In the genomic region with DNA sequence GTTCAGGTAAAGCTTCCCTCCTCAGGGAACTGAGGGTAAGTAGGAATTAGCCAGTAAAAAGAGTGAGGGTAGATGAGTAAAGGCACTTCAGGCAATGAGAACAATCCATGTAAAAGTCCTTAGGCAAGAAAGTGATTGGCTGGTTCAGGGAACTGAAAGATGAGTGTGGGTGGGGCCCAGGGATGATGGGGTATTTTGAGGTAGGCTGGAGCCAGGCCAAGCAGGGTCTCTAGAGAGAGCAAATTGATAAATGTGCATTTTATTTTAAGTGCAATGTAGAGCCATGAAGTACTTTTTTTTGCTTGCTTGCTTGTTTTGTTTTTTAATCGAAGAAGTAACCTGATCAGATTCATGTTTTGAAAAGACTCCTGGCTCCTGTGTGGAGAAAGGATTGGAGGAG, we compare ENCODE assay signal across 13 cellular contexts. TPM values are rescaled to one million over a fixed set of nuclear protein-coding genes. Genes with fewer than 3 reads are reported as not detected.
A peak's percentile ranks its signal among the peaks of the same experiment; 100 is the strongest.
DNase-seq lines count a peak whose midpoint lies in the region; ATAC-seq and TF ChIP-seq lines count a peak whose summit lies in the region.
"Had no signal": no experiment of that assay in that cellular context is flagged by ENCODE, and none has a peak within 500 bp of the region (broad histone marks: within the 10 kb centered on the region; RNA-seq: fewer than 3 reads in every experiment).

No MANE protein-coding gene starts in this region.

- dilution Hi-C loops in mammary epithelial cell (cut with HindIII; ENCODE audit: low sequenced_read_pairs) = no loop called here

- peaks cover 41% of the 10 kb centered on the region for H3K4me1 Mint-ChIP-seq in MCF 10A (ENCODE audit: insufficient read depth, unreplicated experiment)

- peak overlapping the region; percentile 95 for H3K27ac Mint-ChIP-seq in MCF 10A (ENCODE audit: low read depth, unreplicated experiment)
- H3K27ac Mint-ChIP-seq: natural killer cell treated with Interleukin-12 subunit alpha and Interleukin-12 subunit beta and Interleukin-15 and Interleukin-18, amount 100 ng/mL, for 72 hours; stimulated activated memory B cell treated with anti-CD40 and anti-IgM and Interleukin-4, amounts not matched to agents 10 μg/mL and 1 μg/mL and 100 μg/mL, for 72 hours had no signal

- peaks cover 59% of the 10 kb centered on the region for H3K79me2 ChIP-seq in mammary epithelial cell (ENCODE audit: insufficient read depth, low read length)

- no peaks in the 10 kb centered on the region for H3K36me3 ChIP-seq in mammary epithelial cell (ENCODE audit: insufficient read depth, low read length)
- no peaks in the 10 kb centered on the region for H3K36me3 ChIP-seq in esophagus muscularis mucosa
- H3K36me3 ChIP-seq in ovary = no peaks in the 10 kb centered on the region
- no peaks in the 10 kb centered on the region for H3K36me3 ChIP-seq in upper lobe of right lung

- H3K27ac ChIP-seq in mammary epithelial cell (ENCODE audit: insufficient read depth, low read depth, low read length) (no peak overlapping the region), esophagus muscularis mucosa (replicated peaks in 1 of 4) (peak overlapping the region; percentile 72 to 77 (median 74)), ovary (peak overlapping the region; percentile 7 to 84), upper lobe of right lung (peak overlapping the region; percentile 58)

- intact Hi-C loops in MCF 10A (cut with micrococcal nuclease) = no loop called here
- intact Hi-C loops in mammary epithelial cell (cut with micrococcal nuclease) = no loop called here
- intact Hi-C loops in esophagus muscularis mucosa (cut with DNase I) = no loop called here
- intact Hi-C loops in ovary (cut with DNase I) = no loop called here
- intact Hi-C loops in upper lobe of right lung (cut with DNase I) = no loop called here

- in situ Hi-C loops in mammary epithelial cell (cut with MboI; ENCODE audit: low sequenced_read_pairs in 2 of 2) = no loop called here

- CTCF ChIA-PET in MCF 10A (lab: Yijun Ruan, JAX) (interaction anchor here (1.0 kb wide), 1 partner anchor 73 kb away, joined by 5 read pairs; no protein-coding TSS in a partner anchor), mammary epithelial cell (lab: Charles Lee; ENCODE audit: low non-redundant PET) (no interaction called here)

- H3K9me3 Mint-ChIP-seq in MCF 10A (ENCODE audit: unreplicated experiment) = peaks cover 7% of the 10 kb centered on the region
- H3K9me3 Mint-ChIP-seq: natural killer cell treated with Interleukin-12 subunit alpha and Interleukin-12 subunit beta and Interleukin-15 and Interleukin-18, amount 100 ng/mL, for 72 hours had no signal

- POLR2A ChIA-PET in MCF 10A (lab: Yijun Ruan, JAX) = interaction anchor here (0.9 to 1.5 kb wide), 6 partner anchors 18 to 94 kb away, joined by 3 to 8 read pairs (median 3); no protein-coding TSS in a partner anchor

- TF ChIP-seq EP300 in esophagus muscularis mucosa (IDR thresholded peaks at IDR 0.05) (no peak), ovary (IDR thresholded peaks at IDR 0.05) (no peak)

- H3K36me3 Mint-ChIP-seq in MCF 10A (ENCODE audit: insufficient read depth, unreplicated experiment) = no peaks in the 10 kb centered on the region
- H3K36me3 Mint-ChIP-seq: natural killer cell treated with Interleukin-12 subunit alpha and Interleukin-12 subunit beta and Interleukin-15 and Interleukin-18, amount 100 ng/mL, for 72 hours had no signal

- TF ChIP-seq CTCF in MCF 10A (IDR thresholded peaks at IDR 0.05; ENCODE audit: unreplicated experiment) (no peak), mammary epithelial cell (conservative IDR thresholded peaks at IDR 0.05 in 1 of 2, IDR thresholded peaks at IDR 0.05 in 1 of 2; ENCODE audit: extremely low read depth in 1 of 2, insufficient read depth in 1 of 2, low read depth in 1 of 2, low read length in 2 of 2) (no peak), esophagus muscularis mucosa (IDR thresholded peaks at IDR 0.05) (no peak), ovary (IDR thresholded peaks at IDR 0.05) (no peak), upper lobe of right lung (IDR thresholded peaks at IDR 0.05) (no peak)

- ATAC-seq in upper lobe of right lung = no peak
- ATAC-seq: natural killer cell treated with Interleukin-12 subunit alpha and Interleukin-12 subunit beta and Interleukin-15 and Interleukin-18, amount 100 ng/mL, for 72 hours; stimulated activated memory B cell treated with anti-CD40 and anti-IgM and Interleukin-4, amounts not matched to agents 10 μg/mL and 1 μg/mL and 100 μg/mL, for 72 hours had no signal

- H3K9me3 ChIP-seq in mammary epithelial cell (replicated peaks; ENCODE audit: insufficient read depth, low read length) (no peaks in the 10 kb centered on the region), esophagus muscularis mucosa (no peaks in the 10 kb centered on the region), ovary (no peaks in the 10 kb centered on the region), upper lobe of right lung (no peaks in the 10 kb centered on the region)

- 100% methylated on average over 1 of the region's 1 CpG for WGBS in mammary epithelial cell (ENCODE audit: low coverage, missing lambda C conversion rate)
- WGBS in esophagus muscularis mucosa = 75% methylated on average over 1 of the region's 1 CpG
- 32 to 42% (median 38%) methylated on average over 1 of the region's 1 CpG for WGBS in ovary, 3 donors

- H3K27me3 Mint-ChIP-seq in MCF 10A (ENCODE audit: insufficient read depth, unreplicated experiment) = no peaks in the 10 kb centered on the region
- H3K27me3 Mint-ChIP-seq: natural killer cell treated with Interleukin-12 subunit alpha and Interleukin-12 subunit beta and Interleukin-15 and Interleukin-18, amount 100 ng/mL, for 72 hours; stimulated activated memory B cell treated with anti-CD40 and anti-IgM and Interleukin-4, amounts not matched to agents 10 μg/mL and 1 μg/mL and 100 μg/mL, for 72 hours had no signal

- H3K9ac ChIP-seq in mammary epithelial cell (ENCODE audit: insufficient read depth, low read length) = no peak overlapping the region

- H3K4me1 ChIP-seq in mammary epithelial cell (ENCODE audit: insufficient read depth, low read length) (peaks cover 24% of the 10 kb centered on the region), esophagus muscularis mucosa (peaks cover 36 to 68% (median 60%) of the 10 kb centered on the region in 4 donors), ovary (ENCODE audit: insufficient read depth) (peaks cover 23% of the 10 kb centered on the region), upper lobe of right lung (peaks cover 16% of the 10 kb centered on the region)

- TF ChIP-seq POLR2A in esophagus muscularis mucosa (IDR thresholded peaks at IDR 0.05; ENCODE audit: low read depth) (no peak), ovary (IDR thresholded peaks at IDR 0.05) (no peak)

- H3K27me3 ChIP-seq in mammary epithelial cell (ENCODE audit: insufficient read depth, low read length) (no peaks in the 10 kb centered on the region), esophagus muscularis mucosa (no peaks in the 10 kb centered on the region), ovary (no peaks in the 10 kb centered on the region), upper lobe of right lung (no peaks in the 10 kb centered on the region)

- H3K4me3 ChIP-seq in mammary epithelial cell (replicated peaks in 1 of 3; ENCODE audit: insufficient read depth in 1 of 3, low read depth in 2 of 3, low read length in 3 of 3) (no peak overlapping the region), esophagus muscularis mucosa (no peak overlapping the region), ovary (no peak overlapping the region), upper lobe of right lung (no peak overlapping the region)

- H3K4me3 Mint-ChIP-seq in MCF 10A (ENCODE audit: unreplicated experiment) = peak overlapping the region; percentile 55
- H3K4me3 Mint-ChIP-seq: natural killer cell treated with Interleukin-12 subunit alpha and Interleukin-12 subunit beta and Interleukin-15 and Interleukin-18, amount 100 ng/mL, for 72 hours; stimulated activated memory B cell treated with anti-CD40 and anti-IgM and Interleukin-4, amounts not matched to agents 10 μg/mL and 1 μg/mL and 100 μg/mL, for 72 hours had no signal

- BruUV-seq in MCF 10A (replicated peaks; lab: Mats Ljungman, UMichigan) = no TSS peak
- no TSS peak for BruUV-seq in mammary epithelial cell (replicated peaks; lab: Mats Ljungman, UMichigan)

- H4K20me1 ChIP-seq in mammary epithelial cell (ENCODE audit: insufficient read depth, low read length) = no peaks in the 10 kb centered on the region

- H3K4me2 ChIP-seq in mammary epithelial cell (ENCODE audit: insufficient read depth, low read depth, low read length) = no peak overlapping the region

- no peak for DNase-seq in MCF 10A (ENCODE audit: unreplicated experiment)
- DNase-seq in mammary epithelial cell = no peak
- no peak for DNase-seq in esophagus muscularis mucosa (ENCODE audit: extremely low spot score)
- peak in 1 of 5 donors; percentile 40 for DNase-seq in ovary
- no peak for DNase-seq in upper lobe of right lung
- no peak for DNase-seq in SKM-1 treated with dmso at 0.1 percent for 144 hours (lab: John Stamatoyannopoulos, UW; ENCODE audit: unreplicated experiment)
- no peak for DNase-seq in activated CD4-positive, alpha-beta T cell treated with anti-CD3 and anti-CD28 coated beads for 4 hours
- no peak for DNase-seq in hepatic stellate cell (ENCODE audit: low spot score)
- DNase-seq: MV-4-11; NCI-H774; stimulated activated CD4-positive, alpha-beta T cell treated with anti-CD3 and anti-CD28 coated beads, Interleukin-1b, Interleukin-23, amount 100 ng/mL, for 48 hours had no signal

- no peak overlapping the region for H2AFZ ChIP-seq in mammary epithelial cell (ENCODE audit: low read depth, low read length)

RNA-seq across cellular contexts. Expression of a gene that starts 26.5 kb away (rescaled TPM):
- total RNA-seq in MCF 10A (2022) (51.7 and 60.4 TPM in 2 replicates), mammary epithelial cell (10 to 100 TPM; 59.0 to 87.5 TPM), esophagus muscularis mucosa (10 to 100 TPM; 66.8 to 84.5 (median 75.9) TPM), ovary (10 to 100 TPM; 53.1 to 92.4 (median 72.6) TPM), upper lobe of right lung (72.7 TPM)
- polyA plus RNA-seq in mammary epithelial cell (42.2 TPM), ovary (10 to 100 TPM; 65.3 to 73.1 TPM)
- polyA minus RNA-seq in mammary epithelial cell = 129 TPM
